ENCODE assay signal across 8 cellular contexts in the genomic region with DNA sequence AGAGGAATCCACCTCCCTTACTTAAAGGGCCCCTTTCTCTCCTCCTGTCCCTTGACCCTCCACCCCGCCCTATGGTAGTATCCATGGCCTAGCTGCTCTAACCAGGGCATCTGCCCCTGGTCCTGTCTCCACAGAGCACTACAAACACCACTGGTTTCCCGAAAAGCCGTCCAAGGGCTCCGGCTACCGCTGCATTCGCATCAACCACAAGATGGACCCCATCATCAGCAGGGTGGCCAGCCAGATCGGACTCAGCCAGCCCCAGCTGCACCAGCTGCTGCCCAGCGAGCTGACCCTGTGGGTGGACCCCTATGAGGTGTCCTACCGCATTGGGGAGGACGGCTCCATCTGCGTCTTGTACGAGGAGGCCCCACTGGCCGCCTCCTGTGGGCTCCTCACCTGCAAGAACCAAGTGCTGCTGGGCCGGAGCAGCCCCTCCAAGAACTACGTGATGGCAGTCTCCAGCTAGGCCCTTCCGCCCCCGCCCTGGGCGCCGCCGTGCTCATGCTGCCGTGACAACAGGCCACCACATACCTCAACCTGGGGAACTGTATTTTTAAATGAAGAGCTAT. TPM values are rescaled to one million over a fixed set of nuclear protein-coding genes. Genes with fewer than 3 reads are reported as not detected.
DNase-seq lines count a peak whose midpoint lies in the region; ATAC-seq and TF ChIP-seq lines count a peak whose summit lies in the region.

No MANE protein-coding gene starts in this region.

- intact Hi-C loops in CD4-positive, alpha-beta memory T cell (cut with micrococcal nuclease), result loop anchor here (1.0 kb wide), 1 partner anchor 31 kb away; no protein-coding TSS in a partner anchor
- intact Hi-C loops in colonic mucosa (cut with DNase I) (loop anchor here (5.0 kb wide), 1 partner anchor 35 kb away; no protein-coding TSS in a partner anchor), mucosa of descending colon (cut with DNase I, micrococcal nuclease) (no loop called here)

- H4K20me1 ChIP-seq in SU-DHL-6 (ENCODE audit: low read depth, low read length), result peaks cover 2% of the 10 kb centered on the region; the same call in 1 of the 2 replicates

- no peak overlapping the region for H2AFZ ChIP-seq in SU-DHL-6 (ENCODE audit: low read depth, low read length, severe bottlenecking)

- peak overlapping the region; percentile 87 to 95 for H3K4me3 ChIP-seq in CD4-positive, alpha-beta memory T cell (ENCODE audit: low read length in 2 of 2)
- H3K4me3 ChIP-seq in SU-DHL-6 (ENCODE audit: insufficient read depth, low read length, poor library complexity, severe bottlenecking) (peak overlapping the region; percentile 87), colonic mucosa (peak overlapping the region; percentile 85), mucosa of descending colon (peak overlapping the region; percentile 33), MG63 (no peak overlapping the region)

- H3K79me2 ChIP-seq in SU-DHL-6 (ENCODE audit: insufficient read depth, low read length), result peaks cover 65% of the 10 kb centered on the region

- no peaks in the 10 kb centered on the region for H3K9me3 ChIP-seq in CD4-positive, alpha-beta memory T cell (ENCODE audit: control insufficient read depth in 1 of 2, low read length in 2 of 2)
- no peaks in the 10 kb centered on the region for H3K9me3 ChIP-seq in SU-DHL-6 (ENCODE audit: insufficient read depth, low read length)
- H3K9me3 ChIP-seq in colonic mucosa, result no peaks in the 10 kb centered on the region
- H3K9me3 ChIP-seq in mucosa of descending colon, result no peaks in the 10 kb centered on the region
- H3K9me3 ChIP-seq in MG63, result no peaks in the 10 kb centered on the region

- no peaks in the 10 kb centered on the region for H3K27me3 ChIP-seq in CD4-positive, alpha-beta memory T cell (ENCODE audit: insufficient read depth, low read length)
- H3K27me3 ChIP-seq in SU-DHL-6 (ENCODE audit: low read length), result no peaks in the 10 kb centered on the region
- no peaks in the 10 kb centered on the region for H3K27me3 ChIP-seq in colonic mucosa
- H3K27me3 ChIP-seq in MG63, result no peaks in the 10 kb centered on the region

- H3K4me1 ChIP-seq in CD4-positive, alpha-beta memory T cell (ENCODE audit: insufficient read depth, low read length), result peaks cover 63% of the 10 kb centered on the region
- peaks cover 10% of the 10 kb centered on the region for H3K4me1 ChIP-seq in colonic mucosa
- H3K4me1 ChIP-seq in mucosa of descending colon (ENCODE audit: low read depth), result peaks cover 26% of the 10 kb centered on the region

- H3K4me2 ChIP-seq in SU-DHL-6 (ENCODE audit: low read depth, low read length, poor library complexity, severe bottlenecking), result peak overlapping the region; percentile 86

- TF ChIP-seq CTCF in SU-DHL-6 (IDR thresholded peaks at IDR 0.05; ENCODE audit: insufficient read depth, low read length, poor library complexity, severe bottlenecking) (no peak), colonic mucosa (IDR thresholded peaks at IDR 0.05) (no peak), mucosa of descending colon (IDR thresholded peaks at IDR 0.05) (no peak), type B pancreatic cell (conservative IDR thresholded peaks at IDR 0.05) (no peak)

- peaks cover 35% of the 10 kb centered on the region for H3K36me3 ChIP-seq in CD4-positive, alpha-beta memory T cell (ENCODE audit: insufficient read depth, low read length)
- H3K36me3 ChIP-seq in SU-DHL-6 (ENCODE audit: low read length) (peaks cover 41% of the 10 kb centered on the region), colonic mucosa (no peaks in the 10 kb centered on the region), mucosa of descending colon (ENCODE audit: low read depth) (no peaks in the 10 kb centered on the region), MG63 (no peaks in the 10 kb centered on the region)

- CTCF ChIA-PET in CD4-positive, alpha-beta memory T cell (lab: Charles Lee; ENCODE audit: partially characterized antibody), result interaction anchor here (0.9 to 10.1 kb wide), 8 partner anchors 10 to 181 kb away, joined by 4 to 271 read pairs (median 100); no protein-coding TSS in a partner anchor

- H3K9ac ChIP-seq in SU-DHL-6 (ENCODE audit: low read length), result peak overlapping the region; percentile 97
- H3K9ac ChIP-seq in colonic mucosa (ENCODE audit: low read depth in 2 of 2, low read length in 2 of 2), result peak overlapping the region; percentile 100

- no peaks in the 10 kb centered on the region for H3K9me2 ChIP-seq in SU-DHL-6 (replicated peaks; ENCODE audit: insufficient read depth, low read length)

- peak overlapping the region; percentile 90 to 99 (median 98) for H3K4me3 Mint-ChIP-seq in CD4-positive, alpha-beta memory T cell
- peak overlapping the region; percentile 91 for H3K4me3 Mint-ChIP-seq in type B pancreatic cell

- peaks cover 45 to 61% of the 10 kb centered on the region in 2 donors for H3K36me3 Mint-ChIP-seq in CD4-positive, alpha-beta memory T cell
- peaks cover 9% of the 10 kb centered on the region for H3K36me3 Mint-ChIP-seq in type B pancreatic cell

- peak overlapping the region; percentile 97 to 100 (median 98) for H3K27ac Mint-ChIP-seq in CD4-positive, alpha-beta memory T cell
- H3K27ac Mint-ChIP-seq in type B pancreatic cell, result peak overlapping the region; percentile 91

- peaks cover 51 to 88% (median 63%) of the 10 kb centered on the region in 4 donors for H3K4me1 Mint-ChIP-seq in CD4-positive, alpha-beta memory T cell
- H3K4me1 Mint-ChIP-seq in type B pancreatic cell (ENCODE audit: unreplicated experiment), result peaks cover 47% of the 10 kb centered on the region

- H3K9me3 Mint-ChIP-seq in CD4-positive, alpha-beta memory T cell, result peaks cover 0 to 3% (median 0%) of the 10 kb centered on the region in 8 donors
- H3K9me3 Mint-ChIP-seq in type B pancreatic cell, result no peaks in the 10 kb centered on the region

- no peaks in the 10 kb centered on the region for H3K27me3 Mint-ChIP-seq in CD4-positive, alpha-beta memory T cell
- H3K27me3 Mint-ChIP-seq in type B pancreatic cell, result peaks cover 4% of the 10 kb centered on the region

- peak in 4 of 5 donors; percentile 48 to 65 (median 51) for DNase-seq in CD4-positive, alpha-beta memory T cell
- peak; percentile 56 for DNase-seq in colonic mucosa
- peak; percentile 68 to 72 (median 72) for DNase-seq in mucosa of descending colon
- no peak for DNase-seq in type B pancreatic cell (ENCODE audit: extremely low spot score, unreplicated experiment)
- DNase-seq in NCI-H146 (lab: John Stamatoyannopoulos, UW), result no peak
- DNase-seq in foreskin melanocyte, result no peak
- no peak for DNase-seq in MG63

- peak overlapping the region; percentile 100 for H3K27ac ChIP-seq in CD4-positive, alpha-beta memory T cell (ENCODE audit: low read depth, low read length)
- H3K27ac ChIP-seq in SU-DHL-6 (ENCODE audit: low read depth, low read length) (peak overlapping the region; percentile 99), colonic mucosa (peak overlapping the region; percentile 97)

- no peak for ATAC-seq in mucosa of descending colon

- POLR2A ChIA-PET in CD4-positive, alpha-beta memory T cell (lab: Charles Lee; ENCODE audit: partially characterized antibody), result interaction anchor here (0.9 to 14.1 kb wide), 10 partner anchors 8 to 395 kb away, joined by 3 to 1407 read pairs (median 47); a partner anchor contains a TSS

- peaks cover 93% of the 10 kb centered on the region for H3F3A ChIP-seq in SU-DHL-6 (ENCODE audit: insufficient read depth)

RNA-seq across cellular contexts. Expression of a gene that starts 1.7 kb away (rescaled TPM):
- total RNA-seq in CD4-positive, alpha-beta memory T cell, result 100 to 1,000 TPM; 197 to 201 TPM
- 100 to 1,000 TPM; 123 to 288 TPM for polyA plus RNA-seq in CD4-positive, alpha-beta memory T cell
- total RNA-seq in colonic mucosa (10 to 100 TPM; 66.4 to 88.0 TPM), mucosa of descending colon (100 to 1,000 TPM in 1 of 3 donors, 10 to 100 TPM in 2; 65.7 to 406 (median 69.1) TPM), type B pancreatic cell (ENCODE audit: low replicate concordance) (49.8 and 147 TPM in 2 replicates)
- total RNA-seq in MG63 (2014; rRNA removed; shearing (Covaris generic); ENCODE audit: low replicate concordance), result 0.10 and 2.0 TPM in 2 replicates

RNA-seq across cellular contexts. Expression of a gene that starts 43.9 kb away (rescaled TPM):
- total RNA-seq in CD4-positive, alpha-beta memory T cell, result not detected
- polyA plus RNA-seq in CD4-positive, alpha-beta memory T cell, result not detected
- total RNA-seq in colonic mucosa (10 to 100 TPM; 38.6 to 49.3 TPM), mucosa of descending colon (10 to 100 TPM; 26.6 to 45.7 (median 33.3) TPM), type B pancreatic cell (ENCODE audit: low replicate concordance) (3.9 and 8.3 TPM in 2 replicates)
- total RNA-seq in MG63 (2014; rRNA removed; shearing (Covaris generic); ENCODE audit: low replicate concordance), result not detected in 2 replicates

Comparison
In these comparisons a context has a peak if more than half of its experiments do, and no peak if none do; other contexts are left out.
1. DNase-seq: peak in CD4-positive, alpha-beta memory T cell (4 of 5), colonic mucosa (single experiment) and mucosa of descending colon (3 of 3); none in type B pancreatic cell (single experiment), NCI-H146 (single experiment), foreskin melanocyte (single experiment) and MG63 (single experiment).
2. RNA of a gene that starts 1.7 kb away (total RNA-seq): 197 to 201 TPM in CD4-positive, alpha-beta memory T cell, 66.4 to 88.0 TPM in colonic mucosa, 65.7 to 406 TPM in mucosa of descending colon and 49.8 to 147 TPM in type B pancreatic cell; 0.10 to 2.0 TPM in MG63; every median in the first group is over 10 times any median in the second.
3. intact Hi-C loops: an anchor here in CD4-positive, alpha-beta memory T cell (1.0 kb wide) and colonic mucosa (5.0 kb wide); none called in mucosa of descending colon.
4. Peak in every context shown above with its lines, with median percentiles within 50 percentile points of each other: H3K27ac ChIP-seq.